In the genomic region with DNA sequence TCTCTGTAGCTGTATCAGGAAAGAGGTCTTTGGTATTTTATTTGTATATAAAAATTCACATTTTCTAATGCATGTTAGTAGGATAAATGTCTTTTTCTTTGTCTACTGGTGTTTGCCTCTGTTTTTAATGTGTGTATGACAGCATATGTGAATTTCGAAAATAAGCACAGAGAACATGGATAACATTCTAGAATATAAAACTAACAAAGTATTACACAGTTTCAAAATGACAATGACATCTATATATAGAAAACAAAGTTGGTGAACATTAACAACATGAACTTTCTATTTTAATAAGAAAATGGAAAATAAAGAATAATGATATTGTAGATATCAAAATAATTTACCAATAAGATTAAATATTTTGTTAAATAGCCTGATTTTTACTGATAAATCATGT, we compare ENCODE assay signal across 12 cellular contexts.
DNase-seq lines count a peak whose midpoint lies in the region; ATAC-seq and TF ChIP-seq lines count a peak whose summit lies in the region.
"Had no signal": no experiment of that assay in that cellular context is flagged by ENCODE, and none has a peak within 500 bp of the region (broad histone marks: within the 10 kb centered on the region; RNA-seq: fewer than 3 reads in every experiment).

No MANE protein-coding gene starts in this region.

- no peaks in the 10 kb centered on the region for H3K9me3 ChIP-seq in ovary
- H3K9me3 ChIP-seq in effector memory CD4-positive, alpha-beta T cell (ENCODE audit: control insufficient read depth, low read length) = no peaks in the 10 kb centered on the region

- no peak for DNase-seq in dermis blood vessel endothelial cell
- no peak for DNase-seq in ovary
- no peak for DNase-seq in effector memory CD4-positive, alpha-beta T cell
- DNase-seq: activated CD4-positive, alpha-beta T cell treated with anti-CD3 and anti-CD28 coated beads for 1 hour; aorta; DND-41; foreskin melanocyte had no signal

- no peak overlapping the region for H3K27ac ChIP-seq in ovary
- no peak overlapping the region for H3K27ac ChIP-seq in effector memory CD4-positive, alpha-beta T cell (ENCODE audit: insufficient read depth, low read length, poor library complexity, severe bottlenecking)

- no peak overlapping the region for H3K4me3 ChIP-seq in ovary
- no peak overlapping the region for H3K4me3 ChIP-seq in effector memory CD4-positive, alpha-beta T cell (ENCODE audit: insufficient read depth, low read depth, low read length, poor library complexity, severe bottlenecking)

- 97 to 98% (median 98%) methylated on average over 1 of the region's 1 CpG for WGBS in ovary, 3 donors

- intact Hi-C loops in ovary (cut with DNase I) = no loop called here

- no peaks in the 10 kb centered on the region for H3K4me1 ChIP-seq in ovary (ENCODE audit: insufficient read depth)
- H3K4me1 ChIP-seq in effector memory CD4-positive, alpha-beta T cell (ENCODE audit: control insufficient read depth, insufficient read depth, low read length, poor library complexity, severe bottlenecking) = no peaks in the 10 kb centered on the region

- no peak for TF ChIP-seq EP300 in ovary (IDR thresholded peaks at IDR 0.05)

- H3K36me3 ChIP-seq in ovary = no peaks in the 10 kb centered on the region
- no peaks in the 10 kb centered on the region for H3K36me3 ChIP-seq in effector memory CD4-positive, alpha-beta T cell (ENCODE audit: control insufficient read depth, insufficient read depth, low read length)

- no peaks in the 10 kb centered on the region for H3K27me3 ChIP-seq in ovary
- no peaks in the 10 kb centered on the region for H3K27me3 ChIP-seq in effector memory CD4-positive, alpha-beta T cell (replicated peaks; ENCODE audit: control insufficient read depth, insufficient read depth, low read length, poor library complexity, severe bottlenecking)

- TF ChIP-seq POLR2A in ovary (IDR thresholded peaks at IDR 0.05) = no peak

- no peak for TF ChIP-seq CTCF in ovary (IDR thresholded peaks at IDR 0.05)

- peak; percentile 24 for ATAC-seq in GM18508 (IDR thresholded peaks at IDR 0.05; ENCODE audit: insufficient read depth, unreplicated experiment)
- ATAC-seq in GM21390 (IDR thresholded peaks at IDR 0.05; ENCODE audit: unreplicated experiment) = peak; percentile 40
- ATAC-seq in HG02943 (IDR thresholded peaks at IDR 0.05; ENCODE audit: low read depth, unreplicated experiment) = peak; percentile 41
- peak; percentile 26 for ATAC-seq in HG03521 (IDR thresholded peaks at IDR 0.05; ENCODE audit: unreplicated experiment)
- ATAC-seq in esophagus mucosa = no peak
